9 cellular contexts compared by ENCODE assay signal in genomic region chr17:42097691-42098661, GRCh38. TPM values are rescaled to one million over a fixed set of nuclear protein-coding genes. Genes with fewer than 3 reads are reported as not detected.
DNase-seq lines count a peak whose midpoint lies in the region; ATAC-seq lines count a peak whose summit lies in the region.
"Had no signal": no experiment of that assay in that cellular context is flagged by ENCODE, and none has a peak within 500 bp of the region (broad histone marks: within the 10 kb centered on the region; RNA-seq: fewer than 3 reads in every experiment).

ZNF385C (minus strand) TSS chr17:42098473; CDS start chr17:42063056, 35,417 bp downstream.

- DNase-seq in DMS79 (lab: John Stamatoyannopoulos, UW) (peak; percentile 8), DMS79 treated with DMSO at 0.1 percent for 48 hours (lab: John Stamatoyannopoulos, UW) (no peak), MV-4-11 (lab: John Stamatoyannopoulos, UW) (no peak), dermis blood vessel endothelial cell (no peak)
- DNase-seq in activated CD4-positive, alpha-beta T cell treated with anti-CD3 and anti-CD28 coated beads for 48 hours = peak; percentile 50
- peak; percentile 29 for DNase-seq in stimulated activated CD8-positive, alpha-beta memory T cell treated with anti-CD3 and anti-CD28 coated beads, Interleukin-4, amount 100 ng/mL, for 24 hours (ENCODE audit: low read depth)
- DNase-seq: immature natural killer cell had no signal

- ATAC-seq in esophagus mucosa (peak; percentile 25), GM19452 (IDR thresholded peaks at IDR 0.05; ENCODE audit: unreplicated experiment) (no peak)

RNA-seq across cellular contexts. Expression of gene ZNF385C, which starts in this region (rescaled TPM):
- total RNA-seq in esophagus mucosa = 0.44 TPM
- not detected in 2 replicates for total RNA-seq in dermis blood vessel endothelial cell

Comparison
In these comparisons a context has a peak if more than half of its experiments do, and no peak if none do; other contexts are left out.
1. DNase-seq: peak in DMS79 (single experiment), activated CD4-positive, alpha-beta T cell treated with anti-CD3 and anti-CD28 coated beads for 48 hours (single experiment) and stimulated activated CD8-positive, alpha-beta memory T cell treated with anti-CD3 and anti-CD28 coated beads, Interleukin-4, amount 100 ng/mL, for 24 hours (single experiment); none in DMS79 treated with DMSO at 0.1 percent for 48 hours (single experiment), MV-4-11 (single experiment) and dermis blood vessel endothelial cell (single experiment).
2. Peak in ATAC-seq in esophagus mucosa; RNA of the gene not detected or under 1 TPM.